In genomic region chr2:238525990-238526389, GRCh38 we compare ENCODE assay signal across 1 cellular context.
TF ChIP-seq lines count a peak whose summit lies in the region.

No MANE protein-coding gene starts in this region.

TF ChIP-seq in A549, 52 proteins besides CTCF, POLR2A, EP300 and RAD21 (continued from another document):
- TF ChIP-seq RNF2 (IDR thresholded peaks at IDR 0.05; ENCODE audit: borderline replicate concordance, low read depth) (no peak), SREBF2 (IDR thresholded peaks at IDR 0.05) (no peak), HOXB5 (CRISPR knock-in tag; IDR thresholded peaks at IDR 0.05) (no peak), FOSB (CRISPR knock-in tag; IDR thresholded peaks at IDR 0.05) (no peak), RCOR1 (IDR thresholded peaks at IDR 0.05; ENCODE audit: low read depth, low read length) (no peak)
TF ChIP-seq in A549: peak in this region for 0.
